In genomic region chr19:46000497-46001246, GRCh38 we compare ENCODE assay signal across 8 cellular contexts. TPM values are rescaled to one million over a fixed set of nuclear protein-coding genes. Genes with fewer than 3 reads are reported as not detected.
A peak's percentile ranks its signal among the peaks of the same experiment; 100 is the strongest.
DNase-seq lines count a peak whose midpoint lies in the region; ATAC-seq and FAIRE-seq lines count a peak whose summit lies in the region.

No MANE protein-coding gene starts in this region.

- no peak for ATAC-seq in HG03457 (IDR thresholded peaks at IDR 0.05; ENCODE audit: unreplicated experiment)

- WGBS in small intestine, 3 donors, result 4 to 7% (median 5%) methylated on average over 26 to 34 of the region's 34 CpGs

- intact Hi-C loops in head of caudate nucleus (cut with DNase I), result no loop called here

- peaks cover 2 to 9% of the 10 kb centered on the region in 2 donors for H3K4me1 ChIP-seq in small intestine (ENCODE audit: control insufficient read depth in 2 of 2, insufficient read depth in 1 of 2, low read depth in 1 of 2, low read length in 1 of 2)

- H3K4me3 ChIP-seq in small intestine (ENCODE audit: low read depth in 1 of 2, low read length in 2 of 2), result no peak overlapping the region

- peak; percentile 89 for DNase-seq in G401 (ENCODE audit: low spot score)
- DNase-seq in NCI-H82 (lab: John Stamatoyannopoulos, UW), result peak; percentile 85
- peak; percentile 90 for DNase-seq in activated effector memory CD4-positive, alpha-beta T cell treated with anti-CD3 and anti-CD28 coated beads, Interleukin-2, amount 50 U/mL, for 16 hours
- peak; percentile 70 to 94 (median 85) for DNase-seq in head of caudate nucleus
- peak; percentile 69 for DNase-seq in small intestine
- no peak for DNase-seq in NCI-H187 treated with DMSO at 0.1 percent for 48 hours (lab: John Stamatoyannopoulos, UW)
- no peak for DNase-seq in AG08395 (ENCODE audit: low spot score)

- no peaks in the 10 kb centered on the region for H3K36me3 ChIP-seq in small intestine (ENCODE audit: control insufficient read depth in 2 of 2, insufficient read depth in 2 of 2, low read length in 2 of 2)

- H3K27ac ChIP-seq in small intestine (ENCODE audit: low read depth in 1 of 2, low read length in 1 of 2), result no peak overlapping the region

- no peaks in the 10 kb centered on the region for H3K27me3 ChIP-seq in small intestine (ENCODE audit: control insufficient read depth in 2 of 2, insufficient read depth in 2 of 2, low read length in 2 of 2)

- no peak for FAIRE-seq in small intestine (lab: Jason Lieb, UNC)

- in situ Hi-C loops in G401 (cut with HindIII; ENCODE audit: low sequenced_read_pairs), result no loop called here

- no peaks in the 10 kb centered on the region for H3K9me3 ChIP-seq in small intestine (ENCODE audit: control insufficient read depth, low read depth)

RNA-seq across cellular contexts. Expression of gene CCDC61, which starts 5.4 kb away (rescaled TPM):
- total RNA-seq in G401 (2014; rRNA removed; shearing (Covaris generic)), result 6.6 and 9.5 TPM in 2 replicates
- polyA plus RNA-seq in small intestine, result 10 to 100 TPM in 1 of 3 donors, 1 to 10 TPM in 2; 7.8 to 13.3 (median 9.4) TPM

RNA-seq across cellular contexts. Expression of gene PGLYRP1, which starts 22.2 kb away (rescaled TPM):
- not detected in 2 replicates for total RNA-seq in G401 (2014; rRNA removed; shearing (Covaris generic))
- polyA plus RNA-seq in small intestine, result not detected

RNA-seq across cellular contexts. Expression of gene NOVA2, which starts 27.0 kb away (rescaled TPM):
- not detected in 2 replicates for total RNA-seq in G401 (2014; rRNA removed; shearing (Covaris generic))
- 1 to 10 TPM in 1 of 3 donors, under 1 TPM in 2; under 0.01 to 2.0 (median 0.27) TPM for polyA plus RNA-seq in small intestine

RNA-seq across cellular contexts. Expression of gene IGFL4, which starts 40.1 kb away (rescaled TPM):
- not detected in 2 replicates for total RNA-seq in G401 (2014; rRNA removed; shearing (Covaris generic))
- under 1 TPM in 1 of 3 donors, not detected in 2; 0.03 TPM for polyA plus RNA-seq in small intestine

Comparison
In these comparisons a context has a peak if more than half of its experiments do, and no peak if none do; other contexts are left out.
1. DNase-seq: peak in G401 (single experiment), NCI-H82 (single experiment), activated effector memory CD4-positive, alpha-beta T cell treated with anti-CD3 and anti-CD28 coated beads, Interleukin-2, amount 50 U/mL, for 16 hours (single experiment), head of caudate nucleus (42 of 42) and small intestine (single experiment); none in NCI-H187 treated with DMSO at 0.1 percent for 48 hours (single experiment) and AG08395 (single experiment).